Comparison of ENCODE assay signal across 1 cellular context in the genomic region with DNA sequence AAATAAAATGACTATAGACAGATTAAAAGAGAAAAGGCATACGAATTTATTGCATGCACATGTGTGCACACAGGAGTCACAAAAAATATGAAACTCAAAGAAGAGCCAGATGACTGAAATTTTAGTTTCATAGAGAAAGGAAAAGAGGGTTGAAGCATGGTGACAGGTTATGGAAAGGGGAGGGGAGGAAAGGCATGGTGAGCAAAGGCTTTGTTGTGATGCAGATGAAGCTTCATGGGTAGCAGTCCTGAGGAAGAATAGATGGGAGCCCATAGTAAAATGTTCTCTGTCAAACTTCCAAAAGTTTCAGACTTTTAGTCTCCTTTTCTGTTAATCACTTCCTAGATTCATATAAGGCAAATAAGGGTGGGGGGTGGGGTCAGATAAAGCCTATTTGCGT.
TF ChIP-seq lines count a peak whose summit lies in the region.

No MANE protein-coding gene starts in this region.

TF ChIP-seq in WTC11, 78 proteins besides CTCF, POLR2A, EP300 and RAD21 (continued from another document):
- TF ChIP-seq, protein P1, sequence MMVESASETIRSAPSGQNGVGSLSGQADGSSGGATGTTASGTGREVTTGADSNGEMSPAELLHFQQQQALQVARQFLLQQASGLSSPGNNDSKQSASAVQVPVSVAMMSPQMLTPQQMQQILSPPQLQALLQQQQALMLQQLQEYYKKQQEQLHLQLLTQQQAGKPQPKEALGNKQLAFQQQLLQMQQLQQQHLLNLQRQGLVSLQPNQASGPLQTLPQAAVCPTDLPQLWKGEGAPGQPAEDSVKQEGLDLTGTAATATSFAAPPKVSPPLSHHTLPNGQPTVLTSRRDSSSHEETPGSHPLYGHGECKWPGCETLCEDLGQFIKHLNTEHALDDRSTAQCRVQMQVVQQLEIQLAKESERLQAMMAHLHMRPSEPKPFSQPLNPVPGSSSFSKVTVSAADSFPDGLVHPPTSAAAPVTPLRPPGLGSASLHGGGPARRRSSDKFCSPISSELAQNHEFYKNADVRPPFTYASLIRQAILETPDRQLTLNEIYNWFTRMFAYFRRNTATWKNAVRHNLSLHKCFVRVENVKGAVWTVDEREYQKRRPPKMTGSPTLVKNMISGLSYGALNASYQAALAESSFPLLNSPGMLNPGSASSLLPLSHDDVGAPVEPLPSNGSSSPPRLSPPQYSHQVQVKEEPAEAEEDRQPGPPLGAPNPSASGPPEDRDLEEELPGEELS (CRISPR knock-in tag; IDR thresholded peaks at IDR 0.05) = no peak
- TF ChIP-seq, protein P2, sequence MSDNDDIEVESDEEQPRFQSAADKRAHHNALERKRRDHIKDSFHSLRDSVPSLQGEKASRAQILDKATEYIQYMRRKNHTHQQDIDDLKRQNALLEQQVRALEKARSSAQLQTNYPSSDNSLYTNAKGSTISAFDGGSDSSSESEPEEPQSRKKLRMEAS (CRISPR knock-in tag; IDR thresholded peaks at IDR 0.05) = no peak
- TF ChIP-seq TEAD1 (CRISPR knock-in tag; IDR thresholded peaks at IDR 0.05) = no peak
- no peak for TF ChIP-seq TEAD4 (CRISPR knock-in tag; IDR thresholded peaks at IDR 0.05)
- TF ChIP-seq, protein P3, sequence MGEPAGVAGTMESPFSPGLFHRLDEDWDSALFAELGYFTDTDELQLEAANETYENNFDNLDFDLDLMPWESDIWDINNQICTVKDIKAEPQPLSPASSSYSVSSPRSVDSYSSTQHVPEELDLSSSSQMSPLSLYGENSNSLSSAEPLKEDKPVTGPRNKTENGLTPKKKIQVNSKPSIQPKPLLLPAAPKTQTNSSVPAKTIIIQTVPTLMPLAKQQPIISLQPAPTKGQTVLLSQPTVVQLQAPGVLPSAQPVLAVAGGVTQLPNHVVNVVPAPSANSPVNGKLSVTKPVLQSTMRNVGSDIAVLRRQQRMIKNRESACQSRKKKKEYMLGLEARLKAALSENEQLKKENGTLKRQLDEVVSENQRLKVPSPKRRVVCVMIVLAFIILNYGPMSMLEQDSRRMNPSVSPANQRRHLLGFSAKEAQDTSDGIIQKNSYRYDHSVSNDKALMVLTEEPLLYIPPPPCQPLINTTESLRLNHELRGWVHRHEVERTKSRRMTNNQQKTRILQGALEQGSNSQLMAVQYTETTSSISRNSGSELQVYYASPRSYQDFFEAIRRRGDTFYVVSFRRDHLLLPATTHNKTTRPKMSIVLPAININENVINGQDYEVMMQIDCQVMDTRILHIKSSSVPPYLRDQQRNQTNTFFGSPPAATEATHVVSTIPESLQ (CRISPR knock-in tag; IDR thresholded peaks at IDR 0.05) = no peak
- TF ChIP-seq ZNF671 (CRISPR knock-in tag; IDR thresholded peaks at IDR 0.05) = no peak
- TF ChIP-seq PRRX2 (CRISPR knock-in tag; IDR thresholded peaks at IDR 0.05) = no peak
- TF ChIP-seq, protein P4, sequence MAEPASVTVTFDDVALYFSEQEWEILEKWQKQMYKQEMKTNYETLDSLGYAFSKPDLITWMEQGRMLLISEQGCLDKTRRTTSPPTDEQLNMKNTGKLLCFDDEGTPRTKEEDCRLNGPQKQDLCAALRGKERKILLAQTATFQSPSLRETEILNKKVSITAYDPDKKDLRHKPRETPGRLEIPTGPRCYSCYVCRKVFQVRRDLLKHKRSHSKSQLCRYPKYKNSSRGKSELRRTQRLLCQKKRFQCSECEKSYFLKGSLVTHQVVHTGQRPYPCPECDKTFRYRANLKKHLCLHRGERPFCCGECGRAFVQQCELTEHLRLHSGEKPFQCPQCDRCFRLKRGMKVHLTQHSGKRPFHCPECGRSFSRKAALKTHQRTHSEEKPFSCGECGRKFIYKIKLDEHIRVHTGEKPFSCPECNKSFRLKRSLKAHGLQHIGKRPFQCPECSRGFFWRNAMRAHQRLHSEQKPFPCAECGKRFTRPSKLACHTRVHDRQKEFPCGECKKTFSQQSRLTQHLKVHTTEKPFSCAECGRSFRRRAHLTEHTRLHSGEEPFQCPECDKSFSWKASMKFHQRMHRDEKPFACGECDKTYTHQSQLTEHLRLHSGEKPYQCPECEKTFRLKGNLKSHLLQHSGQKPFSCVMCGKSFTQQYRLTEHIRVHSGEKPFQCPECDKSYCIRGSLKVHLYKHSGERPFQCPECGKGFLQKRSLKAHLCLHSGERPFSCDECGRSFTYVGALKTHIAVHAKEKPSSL (CRISPR knock-in tag; conservative IDR thresholded peaks at IDR 0.05) = no peak
- TF ChIP-seq ZNF416 (CRISPR knock-in tag; IDR thresholded peaks at IDR 0.05) = no peak
